1 cellular context compared by ENCODE assay signal in the genomic region with DNA sequence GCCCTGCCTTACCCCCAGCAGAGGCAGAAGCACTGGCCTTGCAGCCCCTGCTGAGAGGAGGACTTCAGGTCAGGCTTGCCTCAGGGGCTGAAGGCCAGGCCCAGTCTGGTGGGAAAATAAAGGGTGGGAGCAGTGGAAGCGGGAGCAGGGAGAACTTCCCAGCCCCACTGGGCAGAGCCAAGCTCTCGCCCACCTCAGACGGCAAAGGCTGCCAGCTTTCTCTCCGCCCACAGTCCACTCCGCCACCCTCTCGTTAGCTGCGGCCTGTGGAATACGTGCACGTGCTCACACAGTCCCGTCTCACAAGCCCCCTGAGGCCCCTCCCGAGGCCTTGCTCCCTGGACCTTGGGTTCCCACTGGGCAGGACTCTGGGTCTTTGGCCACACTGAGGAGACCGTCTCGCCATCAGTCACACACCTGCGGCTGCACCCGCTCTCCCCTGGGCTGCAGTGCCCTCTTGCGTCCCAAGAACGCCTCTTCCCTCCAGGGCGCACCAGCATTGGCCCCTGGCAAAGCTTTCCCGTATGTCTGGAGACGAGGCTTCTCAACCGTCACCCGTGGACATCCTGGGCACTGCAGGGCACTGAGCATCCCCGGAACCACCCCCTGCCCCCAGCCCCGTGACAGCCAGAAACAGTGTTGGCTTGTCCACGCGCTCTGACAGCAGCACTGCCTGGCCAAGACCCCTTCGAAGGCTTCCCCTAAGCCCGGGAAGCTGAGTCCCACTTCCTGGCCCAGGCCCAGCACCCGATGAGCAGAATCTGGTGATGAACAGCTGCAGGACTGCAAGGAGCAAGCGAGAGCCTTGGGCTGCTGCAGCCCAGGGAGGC.
TF ChIP-seq lines count a peak whose summit lies in the region.

No MANE protein-coding gene starts in this region.

TF ChIP-seq in GM12878, 131 proteins besides CTCF, POLR2A, EP300 and RAD21:
- TF ChIP-seq BHLHE40 (IDR thresholded peaks at IDR 0.05; ENCODE audit: borderline replicate concordance in 1 of 2, low read depth in 2 of 2, low read length in 1 of 2) (peak in 1 of 2 experiments; percentile 59; a peak in 1 of 4 replicates), IKZF1 (conservative IDR thresholded peaks at IDR 0.05) (0 out of 2 replicates have a peak, but pooled peaks have one; percentile 18), RUNX3 (IDR thresholded peaks at IDR 0.05; ENCODE audit: low read length) (peak; percentile 15), SMC3 (IDR thresholded peaks at IDR 0.05; ENCODE audit: borderline replicate concordance, low read length) (peak; percentile 64; the same call in 1 of the 2 replicates)
- TF ChIP-seq, protein P1, sequence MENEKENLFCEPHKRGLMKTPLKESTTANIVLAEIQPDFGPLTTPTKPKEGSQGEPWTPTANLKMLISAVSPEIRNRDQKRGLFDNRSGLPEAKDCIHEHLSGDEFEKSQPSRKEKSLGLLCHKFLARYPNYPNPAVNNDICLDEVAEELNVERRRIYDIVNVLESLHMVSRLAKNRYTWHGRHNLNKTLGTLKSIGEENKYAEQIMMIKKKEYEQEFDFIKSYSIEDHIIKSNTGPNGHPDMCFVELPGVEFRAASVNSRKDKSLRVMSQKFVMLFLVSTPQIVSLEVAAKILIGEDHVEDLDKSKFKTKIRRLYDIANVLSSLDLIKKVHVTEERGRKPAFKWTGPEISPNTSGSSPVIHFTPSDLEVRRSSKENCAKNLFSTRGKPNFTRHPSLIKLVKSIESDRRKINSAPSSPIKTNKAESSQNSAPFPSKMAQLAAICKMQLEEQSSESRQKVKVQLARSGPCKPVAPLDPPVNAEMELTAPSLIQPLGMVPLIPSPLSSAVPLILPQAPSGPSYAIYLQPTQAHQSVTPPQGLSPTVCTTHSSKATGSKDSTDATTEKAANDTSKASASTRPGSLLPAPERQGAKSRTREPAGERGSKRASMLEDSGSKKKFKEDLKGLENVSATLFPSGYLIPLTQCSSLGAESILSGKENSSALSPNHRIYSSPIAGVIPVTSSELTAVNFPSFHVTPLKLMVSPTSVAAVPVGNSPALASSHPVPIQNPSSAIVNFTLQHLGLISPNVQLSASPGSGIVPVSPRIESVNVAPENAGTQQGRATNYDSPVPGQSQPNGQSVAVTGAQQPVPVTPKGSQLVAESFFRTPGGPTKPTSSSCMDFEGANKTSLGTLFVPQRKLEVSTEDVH (IDR thresholded peaks at IDR 0.05; ENCODE audit: low read depth, partially characterized antibody): no peak
